13 cellular contexts compared by ENCODE assay signal in genomic region chr11:85930879-85931366, GRCh38.
DNase-seq lines count a peak whose midpoint lies in the region; ATAC-seq and TF ChIP-seq lines count a peak whose summit lies in the region.
"Had no signal": no experiment of that assay in that cellular context is flagged by ENCODE, and none has a peak within 500 bp of the region (broad histone marks: within the 10 kb centered on the region; RNA-seq: fewer than 3 reads in every experiment).

No MANE protein-coding gene starts in this region.

- H3K9me2 ChIP-seq in MM.1S (replicated peaks; ENCODE audit: insufficient read depth, low read length) = no peaks in the 10 kb centered on the region

- H3K9ac ChIP-seq in liver (ENCODE audit: low read depth in 1 of 2, low read length in 2 of 2) (no peak overlapping the region), MM.1S (ENCODE audit: low read length) (no peak overlapping the region)

- ATAC-seq in GM21390 (IDR thresholded peaks at IDR 0.05; ENCODE audit: unreplicated experiment) (no peak), mucosa of descending colon (no peak)

- H3K27ac ChIP-seq in liver (ENCODE audit: low read depth in 1 of 2, low read length in 2 of 2) = no peak overlapping the region
- H3K27ac ChIP-seq in MM.1S (ENCODE audit: low read length) = no peak overlapping the region
- H3K27ac ChIP-seq: RWPE1 had no signal

- H4K20me1 ChIP-seq in MM.1S (ENCODE audit: insufficient read depth, low read length) = no peaks in the 10 kb centered on the region

- H3K27me3 ChIP-seq in liver (ENCODE audit: control insufficient read depth in 4 of 4, insufficient read depth in 4 of 4, low read length in 3 of 4) = no peaks in the 10 kb centered on the region
- no peaks in the 10 kb centered on the region for H3K27me3 ChIP-seq in MM.1S (replicated peaks; ENCODE audit: insufficient read depth, low read length)

- H3F3A ChIP-seq in MM.1S (ENCODE audit: insufficient read depth, low read length) = no peaks in the 10 kb centered on the region

- H3K9me3 ChIP-seq in liver (ENCODE audit: control insufficient read depth in 4 of 4, low read length in 3 of 4) = peaks cover 0 to 2% (median 0%) of the 10 kb centered on the region in 4 donors
- H3K9me3 ChIP-seq in MM.1S (replicated peaks; ENCODE audit: insufficient read depth, low read length) = no peaks in the 10 kb centered on the region
- H3K9me3 ChIP-seq in mucosa of descending colon = no peaks in the 10 kb centered on the region
- H3K9me3 ChIP-seq: HAP-1 had no signal

- H3K36me3 ChIP-seq in liver (ENCODE audit: control insufficient read depth in 4 of 4, insufficient read depth in 3 of 4, low read depth in 1 of 4, low read length in 3 of 4) (no peaks in the 10 kb centered on the region), MM.1S (replicated peaks; ENCODE audit: insufficient read depth, low read length) (no peaks in the 10 kb centered on the region), mucosa of descending colon (ENCODE audit: low read depth) (no peaks in the 10 kb centered on the region)
- H3K36me3 ChIP-seq: HAP-1 had no signal

- H2AFZ ChIP-seq in MM.1S (ENCODE audit: low read length) = no peak overlapping the region

- H3K79me2 ChIP-seq in MM.1S (ENCODE audit: low read length) = no peaks in the 10 kb centered on the region

- no peak overlapping the region for H3K4me2 ChIP-seq in MM.1S (ENCODE audit: low read depth, low read length)

- DNase-seq in DMS53 treated with DMSO at 0.1 percent for 48 hours (lab: John Stamatoyannopoulos, UW; ENCODE audit: unreplicated experiment) (peak; percentile 99), NCI-H146 treated with DMSO at 0.1 percent for 48 hours (lab: John Stamatoyannopoulos, UW; ENCODE audit: unreplicated experiment) (peak; percentile 85), SHP77 (lab: John Stamatoyannopoulos, UW) (peak; percentile 86 to 94), NOMO-1 (lab: John Stamatoyannopoulos, UW; ENCODE audit: unreplicated experiment in 2 of 2) (no peak), MM.1S (no peak), mucosa of descending colon (no peak)
- DNase-seq: CD4-positive, alpha-beta memory T cell; NCI-H1048; T1000 had no signal

- H3K4me1 ChIP-seq in liver (ENCODE audit: control insufficient read depth in 4 of 4, insufficient read depth in 4 of 4, low read length in 3 of 4) (peaks cover 2 to 21% (median 14%) of the 10 kb centered on the region in 4 donors), MM.1S (ENCODE audit: low read length) (no peaks in the 10 kb centered on the region), mucosa of descending colon (ENCODE audit: low read depth) (no peaks in the 10 kb centered on the region)
- H3K4me1 ChIP-seq: HAP-1 had no signal

- TF ChIP-seq CTCF in liver (IDR thresholded peaks at IDR 0.05; ENCODE audit: low read depth, low read length, missing input control) = no peak
- no peak for TF ChIP-seq CTCF in MM.1S (IDR thresholded peaks at IDR 0.05; ENCODE audit: low read length)
- TF ChIP-seq CTCF in mucosa of descending colon (IDR thresholded peaks at IDR 0.05) = no peak

- intact Hi-C loops in mucosa of descending colon (cut with DNase I, micrococcal nuclease) = no loop called here

- H3K4me3 ChIP-seq in liver (ENCODE audit: low read depth in 1 of 3, low read length in 3 of 3) = no peak overlapping the region
- H3K4me3 ChIP-seq in MM.1S (ENCODE audit: low read length) = no peak overlapping the region
- H3K4me3 ChIP-seq in mucosa of descending colon = no peak overlapping the region
- H3K4me3 ChIP-seq: HAP-1 had no signal

- TF ChIP-seq RAD21 in liver (IDR thresholded peaks at IDR 0.05) = peak; percentile 14 to 38

- WGBS in liver = 39% methylated on average over 11 of the region's 11 CpGs

TF ChIP-seq in liver, 16 proteins besides CTCF, POLR2A, EP300 and RAD21:
- TF ChIP-seq, protein P1, sequence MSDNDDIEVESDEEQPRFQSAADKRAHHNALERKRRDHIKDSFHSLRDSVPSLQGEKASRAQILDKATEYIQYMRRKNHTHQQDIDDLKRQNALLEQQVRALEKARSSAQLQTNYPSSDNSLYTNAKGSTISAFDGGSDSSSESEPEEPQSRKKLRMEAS (IDR thresholded peaks at IDR 0.05) = peak; percentile 72
- TF ChIP-seq YY1 (IDR thresholded peaks at IDR 0.05) (peak; percentile 89), GABPA (IDR thresholded peaks at IDR 0.05 in 1 of 2, conservative IDR thresholded peaks at IDR 0.05 in 1 of 2) (no peak), TAF1 (conservative IDR thresholded peaks at IDR 0.05) (no peak), SP1 (IDR thresholded peaks at IDR 0.05) (peak; percentile 94), NR2F2 (IDR thresholded peaks at IDR 0.05) (peak; percentile 18), EGR1 (IDR thresholded peaks at IDR 0.05; ENCODE audit: low read depth in 2 of 2) (no peak), FOXA1 (IDR thresholded peaks at IDR 0.05) (peak; percentile 94), HNF4A (conservative IDR thresholded peaks at IDR 0.05) (peak; percentile 82 to 87), HNF4G (IDR thresholded peaks at IDR 0.05) (peak; percentile 30), FOXA2 (IDR thresholded peaks at IDR 0.05) (peak; percentile 93), REST (IDR thresholded peaks at IDR 0.05) (peak; percentile 58), JUND (IDR thresholded peaks at IDR 0.05) (peak; percentile 85 to 90), RXRA (IDR thresholded peaks at IDR 0.05) (peak; percentile 97)
- TF ChIP-seq, protein P2, sequence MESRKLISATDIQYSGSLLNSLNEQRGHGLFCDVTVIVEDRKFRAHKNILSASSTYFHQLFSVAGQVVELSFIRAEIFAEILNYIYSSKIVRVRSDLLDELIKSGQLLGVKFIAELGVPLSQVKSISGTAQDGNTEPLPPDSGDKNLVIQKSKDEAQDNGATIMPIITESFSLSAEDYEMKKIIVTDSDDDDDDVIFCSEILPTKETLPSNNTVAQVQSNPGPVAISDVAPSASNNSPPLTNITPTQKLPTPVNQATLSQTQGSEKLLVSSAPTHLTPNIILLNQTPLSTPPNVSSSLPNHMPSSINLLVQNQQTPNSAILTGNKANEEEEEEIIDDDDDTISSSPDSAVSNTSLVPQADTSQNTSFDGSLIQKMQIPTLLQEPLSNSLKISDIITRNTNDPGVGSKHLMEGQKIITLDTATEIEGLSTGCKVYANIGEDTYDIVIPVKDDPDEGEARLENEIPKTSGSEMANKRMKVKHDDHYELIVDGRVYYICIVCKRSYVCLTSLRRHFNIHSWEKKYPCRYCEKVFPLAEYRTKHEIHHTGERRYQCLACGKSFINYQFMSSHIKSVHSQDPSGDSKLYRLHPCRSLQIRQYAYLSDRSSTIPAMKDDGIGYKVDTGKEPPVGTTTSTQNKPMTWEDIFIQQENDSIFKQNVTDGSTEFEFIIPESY (IDR thresholded peaks at IDR 0.05) = peak; percentile 64
- TF ChIP-seq, protein P3, sequence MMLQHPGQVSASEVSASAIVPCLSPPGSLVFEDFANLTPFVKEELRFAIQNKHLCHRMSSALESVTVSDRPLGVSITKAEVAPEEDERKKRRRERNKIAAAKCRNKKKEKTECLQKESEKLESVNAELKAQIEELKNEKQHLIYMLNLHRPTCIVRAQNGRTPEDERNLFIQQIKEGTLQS (IDR thresholded peaks at IDR 0.05) = no peak

Comparison
In these comparisons a context has a peak if more than half of its experiments do, and no peak if none do; other contexts are left out.
1. DNase-seq: peak in DMS53 treated with DMSO at 0.1 percent for 48 hours (single experiment), NCI-H146 treated with DMSO at 0.1 percent for 48 hours (single experiment) and SHP77 (2 of 2); none in NOMO-1 (0 of 2), MM.1S (single experiment) and mucosa of descending colon (0 of 3).